ENCODE assay signal across 8 cellular contexts in genomic region chr16:24036614-24037013, GRCh38.
DNase-seq lines count a peak whose midpoint lies in the region; ATAC-seq and TF ChIP-seq lines count a peak whose summit lies in the region.

No MANE protein-coding gene starts in this region.

- H3K4me3 ChIP-seq in HEK293 (ENCODE audit: low read depth, low read length) (no peak overlapping the region), adrenal gland (no peak overlapping the region), left ventricle myocardium inferior (no peak overlapping the region), sigmoid colon (no peak overlapping the region)

- H3K27me3 ChIP-seq in adrenal gland (peaks cover 5% of the 10 kb centered on the region), left ventricle myocardium inferior (ENCODE audit: low read depth) (peaks cover 93% of the 10 kb centered on the region), sigmoid colon (no peaks in the 10 kb centered on the region)

- TF ChIP-seq EP300 in sigmoid colon (IDR thresholded peaks at IDR 0.05) = no peak

- TF ChIP-seq POLR2A in adrenal gland (IDR thresholded peaks at IDR 0.05) = no peak
- no peak for TF ChIP-seq POLR2A in sigmoid colon (IDR thresholded peaks at IDR 0.05)

- POLR2A ChIA-PET in HEK293 (lab: Yijun Ruan, JAX) = no interaction called here

- no peaks in the 10 kb centered on the region for H3K9me3 ChIP-seq in HEK293 (ENCODE audit: control insufficient read depth, insufficient read depth, low read depth, low read length)
- no peaks in the 10 kb centered on the region for H3K9me3 ChIP-seq in adrenal gland (replicated peaks in 1 of 3)
- H3K9me3 ChIP-seq in left ventricle myocardium inferior (replicated peaks) = peaks cover 3% of the 10 kb centered on the region
- H3K9me3 ChIP-seq in sigmoid colon = no peaks in the 10 kb centered on the region

- no peak for ATAC-seq in HG02623 (IDR thresholded peaks at IDR 0.05; ENCODE audit: unreplicated experiment)
- no peak for ATAC-seq in GM21528 (IDR thresholded peaks at IDR 0.05; ENCODE audit: low FRiP score, unreplicated experiment)

- 7 to 11% (median 10%) methylated on average over 8 of the region's 8 CpGs for WGBS in adrenal gland, 4 donors
- WGBS in sigmoid colon, 2 donors = 11 to 34% methylated on average over 8 of the region's 8 CpGs

- TF ChIP-seq CTCF in HEK293 (tag by site-specific recombination; IDR thresholded peaks at IDR 0.05) (peak; percentile 75), adrenal gland (IDR thresholded peaks at IDR 0.05) (peak; percentile 41 to 74 (median 66)), left ventricle myocardium inferior (IDR thresholded peaks at IDR 0.05; ENCODE audit: borderline replicate concordance) (peak; percentile 72), sigmoid colon (IDR thresholded peaks at IDR 0.05) (peak; percentile 50 to 78 (median 56))

- H3K27ac ChIP-seq in HEK293 (ENCODE audit: extremely low read depth, low read depth, low read length) = no peak overlapping the region
- H3K27ac ChIP-seq in adrenal gland = no peak overlapping the region
- H3K27ac ChIP-seq in left ventricle myocardium inferior (replicated peaks) = no peak overlapping the region
- no peak overlapping the region for H3K27ac ChIP-seq in sigmoid colon

- CTCF ChIA-PET in HEK293 (lab: Yijun Ruan, JAX) = interaction anchor here (0.6 to 3.5 kb wide), 23 partner anchors 20 to 1138 kb away, joined by 3 to 25 read pairs (median 4); no protein-coding TSS in a partner anchor

- H3K4me1 ChIP-seq in HEK293 (ENCODE audit: control insufficient read depth, insufficient read depth, low read length) (no peaks in the 10 kb centered on the region), adrenal gland (replicated peaks in 1 of 2) (no peaks in the 10 kb centered on the region), left ventricle myocardium inferior (no peaks in the 10 kb centered on the region), sigmoid colon (no peaks in the 10 kb centered on the region)

- DNase-seq in COR-L47 (lab: John Stamatoyannopoulos, UW) (peak; percentile 8), RKO (ENCODE audit: low spot score) (peak; percentile 37), adrenal gland (peak in 6 of 7 donors; percentile 26 to 60 (median 34)), left ventricle myocardium inferior (no peak), sigmoid colon (no peak)

- intact Hi-C loops in adrenal gland (cut with DNase I) = loop anchor here in 1 of 2 donors (5.0 to 10.0 kb wide), 2 partner anchors 229 to 302 kb away; no protein-coding TSS in a partner anchor
- intact Hi-C loops in left ventricle myocardium inferior (cut with micrococcal nuclease) = loop anchor here (10.0 kb wide), 1 partner anchor 302 kb away; no protein-coding TSS in a partner anchor
- intact Hi-C loops in sigmoid colon (cut with DNase I) = loop anchor here (1.0 to 5.0 kb wide), 2 partner anchors 235 to 299 kb away; no protein-coding TSS in a partner anchor

- no peaks in the 10 kb centered on the region for H3K36me3 ChIP-seq in HEK293 (ENCODE audit: control insufficient read depth in 2 of 2, insufficient read depth in 1 of 2, low read length in 2 of 2)
- H3K36me3 ChIP-seq in adrenal gland (replicated peaks in 1 of 2) = no peaks in the 10 kb centered on the region
- H3K36me3 ChIP-seq in left ventricle myocardium inferior = no peaks in the 10 kb centered on the region
- no peaks in the 10 kb centered on the region for H3K36me3 ChIP-seq in sigmoid colon

TF ChIP-seq in HEK293, 187 proteins besides CTCF, POLR2A, EP300 and RAD21:
- peak; percentile 69 for TF ChIP-seq IKZF3 (tag by site-specific recombination; IDR thresholded peaks at IDR 0.05)
- no peak for TF ChIP-seq ZNF433 (tag by site-specific recombination; IDR thresholded peaks at IDR 0.05; ENCODE audit: low read depth)
- no peak for TF ChIP-seq ZNF596 (tag by site-specific recombination; IDR thresholded peaks at IDR 0.05)
- TF ChIP-seq PRDM6 (tag by site-specific recombination; IDR thresholded peaks at IDR 0.05) = no peak
- TF ChIP-seq MEIS1 (CRISPR knock-in tag; IDR thresholded peaks at IDR 0.05; ENCODE audit: borderline replicate concordance) = no peak
- TF ChIP-seq ZIC2 (tag by site-specific recombination; IDR thresholded peaks at IDR 0.05) = peak; percentile 50; the same call in 1 of the 2 replicates
- no peak for TF ChIP-seq ZNF114 (tag by site-specific recombination; IDR thresholded peaks at IDR 0.05)
- TF ChIP-seq HOXD13 (CRISPR knock-in tag; IDR thresholded peaks at IDR 0.05; ENCODE audit: borderline replicate concordance) = no peak
- TF ChIP-seq TRIM28 (IDR thresholded peaks at IDR 0.05; ENCODE audit: borderline replicate concordance, low read length) = no peak
- no peak for TF ChIP-seq ZNF19 (tag by site-specific recombination; IDR thresholded peaks at IDR 0.05; ENCODE audit: low read depth)
- TF ChIP-seq SCRT1 (tag by site-specific recombination; IDR thresholded peaks at IDR 0.05; ENCODE audit: borderline replicate concordance) = no peak
- TF ChIP-seq MZF1 (tag by site-specific recombination; IDR thresholded peaks at IDR 0.05; ENCODE audit: borderline replicate concordance) = peak; percentile 36; the same call in 1 of the 2 replicates
- TF ChIP-seq ZNF654 (tag by site-specific recombination; IDR thresholded peaks at IDR 0.05; ENCODE audit: low read depth) = peak; percentile 94
- no peak for TF ChIP-seq ZNF610 (tag by site-specific recombination; IDR thresholded peaks at IDR 0.05; ENCODE audit: borderline replicate concordance)
- no peak for TF ChIP-seq ZNF324 (tag by site-specific recombination; IDR thresholded peaks at IDR 0.05)
- no peak for TF ChIP-seq ZNF350 (tag by site-specific recombination; IDR thresholded peaks at IDR 0.05)
- no peak for TF ChIP-seq ZNF600 (tag by site-specific recombination; IDR thresholded peaks at IDR 0.05)
- TF ChIP-seq ZNF529 (tag by site-specific recombination; IDR thresholded peaks at IDR 0.05; ENCODE audit: insufficient replicate concordance) = no peak
- TF ChIP-seq ZNF544 (tag by site-specific recombination; IDR thresholded peaks at IDR 0.05) = no peak
- TF ChIP-seq ZNF157 (tag by site-specific recombination; IDR thresholded peaks at IDR 0.05) = no peak
- no peak for TF ChIP-seq ZNF10 (tag by site-specific recombination; IDR thresholded peaks at IDR 0.05)

Comparison
In these comparisons a context has a peak if more than half of its experiments do, and no peak if none do; other contexts are left out.
1. DNase-seq: peak in COR-L47 (single experiment), RKO (single experiment) and adrenal gland (6 of 7); none in left ventricle myocardium inferior (single experiment) and sigmoid colon (single experiment).
2. Peak in every context shown above with its lines, with median percentiles within 50 percentile points of each other: CTCF ChIP-seq.